In genomic region chr7:100586266-100587025, GRCh38 we compare ENCODE assay signal across 8 cellular contexts. TPM values are rescaled to one million over a fixed set of nuclear protein-coding genes. Genes with fewer than 3 reads are reported as not detected.
DNase-seq lines count a peak whose midpoint lies in the region; ATAC-seq and TF ChIP-seq lines count a peak whose summit lies in the region.

TSS of gene FBXO24 (plus strand) at chr7:100586328. CDS start at chr7:100586626, 298 bp downstream.

- CTCF ChIA-PET in T-cell (lab: Charles Lee), result interaction anchor here in 1 of 2 donors (0.5 to 2.7 kb wide), 15 partner anchors 11 to 119 kb away, joined by 3 to 21 read pairs (median 3); partner anchors contain the start of genes MOSPD3, PCOLCE and POP7

- H3K9me3 ChIP-seq in heart right ventricle, result no peaks in the 10 kb centered on the region
- no peaks in the 10 kb centered on the region for H3K9me3 ChIP-seq in transverse colon

- peak; percentile 87 for ATAC-seq in HG02870 (IDR thresholded peaks at IDR 0.05; ENCODE audit: unreplicated experiment)
- ATAC-seq in T-cell (replicated peaks in 1 of 4), result peak; percentile 79 to 85 (median 81)
- peak; percentile 91 to 97 (median 94) for ATAC-seq in heart right ventricle

- H3K27ac ChIP-seq in heart right ventricle (peak within 1 kb of the TSS; percentile 90 to 98 (median 94)), transverse colon (peak within 1 kb of the TSS; percentile 97 to 99 (median 98))

- H3K27me3 ChIP-seq in heart right ventricle, result peaks cover 0 to 14% (median 0%) of the 10 kb centered on the region in 7 donors
- H3K27me3 ChIP-seq in transverse colon, result no peaks in the 10 kb centered on the region

- peak within 1 kb of the TSS; percentile 95 to 97 for H3K27ac Mint-ChIP-seq in T-cell

- no peak for TF ChIP-seq POLR2A in transverse colon (IDR thresholded peaks at IDR 0.05)

- H3K27me3 Mint-ChIP-seq in T-cell, result peaks cover 0 to 2% of the 10 kb centered on the region in 2 donors

- no peaks in the 10 kb centered on the region for H3K9me3 Mint-ChIP-seq in T-cell

- no peak for TF ChIP-seq CTCF in GM13977 (IDR thresholded peaks at IDR 0.05; ENCODE audit: extremely low read depth, insufficient read depth, missing control alignments)
- peak in 1 of 9 donors; percentile 10 for TF ChIP-seq CTCF in heart right ventricle (IDR thresholded peaks at IDR 0.05)
- no peak for TF ChIP-seq CTCF in transverse colon (IDR thresholded peaks at IDR 0.05)

- no peak for TF ChIP-seq EP300 in transverse colon (IDR thresholded peaks at IDR 0.05; ENCODE audit: low read depth)

- H3K36me3 Mint-ChIP-seq in T-cell, result no peaks in the 10 kb centered on the region

- intact Hi-C loops in heart right ventricle (cut with DNase I) (loop anchor here in 3 of 10 donors (1.0 to 2.0 kb wide), 5 partner anchors 16 to 87 kb away; partner anchors contain the start of genes AGFG2 (in 1 of the 3), GNB2 (in 1 of the 3), MOSPD3 (in 1 of the 3) and PCOLCE (in 1 of the 3)), transverse colon (cut with DNase I; ENCODE audit: low total_unique reads) (no loop called here)

- DNase-seq in GM13977 (ENCODE audit: low spot score), result peak; percentile 100
- peak; percentile 100 for DNase-seq in NCI-H146 (lab: John Stamatoyannopoulos, UW)
- peak; percentile 98 to 100 (median 99) for DNase-seq in T-cell
- DNase-seq in amniotic stem cell (lab: John Stamatoyannopoulos, UW), result peak; percentile 99
- DNase-seq in heart right ventricle, result peak; percentile 100
- DNase-seq in pons (ENCODE audit: low spot score), result peak; percentile 100
- DNase-seq in transverse colon, result peak; percentile 100

- H3K36me3 ChIP-seq in heart right ventricle, result peaks cover 0 to 17% (median 12%) of the 10 kb centered on the region in 9 donors
- H3K36me3 ChIP-seq in transverse colon, result peaks cover 0 to 7% (median 3%) of the 10 kb centered on the region in 4 donors

- H3K4me3 ChIP-seq in heart right ventricle, result peak within 1 kb of the TSS; percentile 80 to 100 (median 96)
- H3K4me3 ChIP-seq in transverse colon, result peak within 1 kb of the TSS; percentile 82 to 100 (median 96)

- 0 to 1% methylated on average over 51 to 53 of the region's 53 CpGs for WGBS in heart right ventricle, 2 donors
- 0% methylated on average over 48 of the region's 53 CpGs; no CpG with 5 or more reads in 1 of the 2 donors for WGBS in transverse colon (ENCODE audit: low coverage in 1 of 2), 2 donors

- POLR2A ChIA-PET in T-cell (lab: Charles Lee), result interaction anchor here (1.0 to 1.1 kb wide), 2 partner anchors 26 to 36 kb away, joined by 6 to 9 read pairs; partner anchors contain the start of gene MOSPD3 (in 1 of the 2)

- in situ Hi-C loops in GM13977 (cut with MboI; ENCODE audit: low pct_unique_long_range_greater_than_20kb, low sequenced_read_pairs, unreplicated experiment) (no loop called here), transverse colon (cut with MboI; ENCODE audit: low pct_ligation_motif_present in 1 of 4, low pct_unique_long_range_greater_than_20kb in 1 of 4, low sequenced_read_pairs in 3 of 4) (loop anchor here in 2 of 4 donors (10.0 to 25.0 kb wide), 2 partner anchors 88 to 101 kb away; partner anchors contain the start of genes GIGYF1 (in 1 of the 2) and GNB2 (in 1 of the 2))

- H3K4me3 Mint-ChIP-seq in T-cell, result peak within 1 kb of the TSS in 2 of 3 donors; percentile 96 to 97

- H3K4me1 ChIP-seq in heart right ventricle, result peaks cover 9 to 67% (median 52%) of the 10 kb centered on the region in 9 donors
- peaks cover 9 to 40% (median 33%) of the 10 kb centered on the region in 4 donors for H3K4me1 ChIP-seq in transverse colon

- H3K4me1 Mint-ChIP-seq in T-cell, result peaks cover 18 to 35% (median 32%) of the 10 kb centered on the region in 3 donors

RNA-seq across cellular contexts. Expression of gene FBXO24, which starts in this region (rescaled TPM):
- total RNA-seq in T-cell (1 to 10 TPM in 3 of 5 donors, under 1 TPM in 2; 0.70 to 1.7 (median 1.3) TPM), heart right ventricle (under 1 TPM in 8 of 10 donors, not detected in 2; 0.15 to 0.66 (median 0.40) TPM), transverse colon (under 1 TPM in 2 of 4 donors, not detected in 2; 0.14 to 0.79 TPM)
- under 1 TPM; 0.20 to 0.73 TPM for polyA plus RNA-seq in heart right ventricle

Comparison
In these comparisons a context has a peak if more than half of its experiments do, and no peak if none do; other contexts are left out.
1. Peak in every context shown above with its lines: DNase-seq, ATAC-seq, H3K4me3 ChIP-seq and H3K27ac ChIP-seq.
2. Peak in DNase-seq, ATAC-seq, H3K4me3 ChIP-seq and H3K27ac ChIP-seq in heart right ventricle; RNA of the gene not detected or under 1 TPM.
3. Peak in DNase-seq, H3K4me3 ChIP-seq and H3K27ac ChIP-seq in transverse colon; RNA of the gene not detected or under 1 TPM.